In genomic region chr1:221888801-221889200, GRCh38 we compare ENCODE assay signal across 18 cellular contexts.
"Had no signal": no experiment of that assay in that cellular context is flagged by ENCODE, and none has a peak within 500 bp of the region (broad histone marks: within the 10 kb centered on the region; RNA-seq: fewer than 3 reads in every experiment).

No MANE protein-coding gene starts in this region.

- H3K27ac ChIP-seq: dorsolateral prefrontal cortex, gastroesophageal sphincter, left ventricle myocardium inferior, neutrophil, sigmoid colon, tibial artery, upper lobe of right lung, vagina had no signal

- DNase-seq: cortex of kidney; dorsolateral prefrontal cortex; effector CD8-positive, alpha-beta T cell; kidney; left cardiac atrium; left ventricle myocardium inferior; naive thymus-derived CD4-positive, alpha-beta T cell; sigmoid colon; small intestine; stimulated activated CD4-positive, alpha-beta T cell treated with anti-CD3 and anti-CD28 coated beads, Interleukin-12 subunit alpha, Interleukin-12 subunit beta, amount 100 ng/mL, for 4 hours; stimulated activated CD4-positive, alpha-beta T cell treated with anti-CD3 and anti-CD28 coated beads, Interleukin-2, amount 100 ng/mL, for 48 hours; stimulated activated naive CD8-positive, alpha-beta T cell treated with anti-CD3 and anti-CD28 coated beads, Interleukin-15, Interleukin-2, amounts not matched to agents 100 U/mL and 50 U/mL, for 24 hours; tibial artery; upper lobe of right lung had no signal

- H3K4me1 ChIP-seq: upper lobe of right lung had no signal

- H3K9me3 ChIP-seq: gastroesophageal sphincter, left ventricle myocardium inferior, neutrophil, sigmoid colon, tibial artery, upper lobe of right lung, vagina had no signal

- H3K4me3 ChIP-seq: dorsolateral prefrontal cortex, gastroesophageal sphincter, left ventricle myocardium inferior, lung, sigmoid colon, tibial artery, upper lobe of right lung, vagina had no signal

- H3K27ac Mint-ChIP-seq: naive thymus-derived CD4-positive, alpha-beta T cell had no signal

- ATAC-seq: gastroesophageal sphincter; left cardiac atrium; naive thymus-derived CD4-positive, alpha-beta T cell; stimulated activated naive CD8-positive, alpha-beta T cell treated with anti-CD3 and anti-CD28 coated beads, Interleukin-15, Interleukin-2, amounts not matched to agents 100 U/mL and 50 U/mL, for 24 hours; upper lobe of right lung had no signal

- H3K36me3 ChIP-seq: gastroesophageal sphincter, left ventricle myocardium inferior, neutrophil, sigmoid colon, tibial artery, upper lobe of right lung, vagina had no signal

- H3K9me3 Mint-ChIP-seq: naive thymus-derived CD4-positive, alpha-beta T cell had no signal

- H3K27me3 ChIP-seq: gastroesophageal sphincter, neutrophil, sigmoid colon, tibial artery, upper lobe of right lung, vagina had no signal

- H3K4me3 Mint-ChIP-seq: naive thymus-derived CD4-positive, alpha-beta T cell had no signal
